20 cellular contexts compared by ENCODE assay signal in the genomic region with DNA sequence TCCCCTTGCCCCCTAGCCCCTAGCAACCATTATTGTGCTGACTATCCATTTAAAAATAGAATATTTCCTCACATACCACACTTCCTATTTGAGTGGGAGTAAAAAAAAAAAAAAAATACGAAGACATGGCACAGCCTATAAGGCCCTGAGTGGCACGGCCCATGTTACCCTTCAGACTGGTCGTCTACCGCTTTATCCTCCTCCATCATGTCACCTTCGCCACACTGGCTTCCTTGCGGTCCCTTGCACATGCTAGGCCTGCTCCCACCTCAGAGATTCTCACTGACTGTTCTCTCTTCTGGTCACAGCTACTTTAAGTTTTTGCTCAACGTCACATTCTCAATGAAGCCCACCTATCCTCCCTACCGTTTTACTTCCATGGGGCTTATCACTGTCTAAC.
"Had no signal": no experiment of that assay in that cellular context is flagged by ENCODE, and none has a peak within 500 bp of the region (broad histone marks: within the 10 kb centered on the region; RNA-seq: fewer than 3 reads in every experiment).

No MANE protein-coding gene starts in this region.

- H3K27me3 Mint-ChIP-seq: stimulated activated memory B cell treated with anti-CD40 and anti-IgM and Interleukin-4, amounts not matched to agents 10 μg/mL and 1 μg/mL and 100 μg/mL, for 72 hours; stimulated activated naive CD8-positive, alpha-beta T cell treated with anti-CD3 and anti-CD28 coated beads, Interleukin-15, Interleukin-2, amounts not matched to agents 100 ng/mL and 50 ng/mL, for 24 hours had no signal

- H3K27me3 ChIP-seq: hepatocyte, neutrophil, spleen, tibial artery, upper lobe of right lung, vagina had no signal

- H2AFZ ChIP-seq: hepatocyte had no signal

- H3K27ac Mint-ChIP-seq: stimulated activated memory B cell treated with anti-CD40 and anti-IgM and Interleukin-4, amounts not matched to agents 10 μg/mL and 1 μg/mL and 100 μg/mL, for 72 hours; stimulated activated naive CD8-positive, alpha-beta T cell treated with anti-CD3 and anti-CD28 coated beads, Interleukin-15, Interleukin-2, amounts not matched to agents 100 ng/mL and 50 ng/mL, for 24 hours had no signal

- H3K27ac ChIP-seq: hepatocyte, neutrophil, spleen, tibial artery, upper lobe of right lung, vagina had no signal

- H3K4me3 Mint-ChIP-seq: stimulated activated memory B cell treated with anti-CD40 and anti-IgM and Interleukin-4, amounts not matched to agents 10 μg/mL and 1 μg/mL and 100 μg/mL, for 72 hours; stimulated activated naive CD8-positive, alpha-beta T cell treated with anti-CD3 and anti-CD28 coated beads, Interleukin-15, Interleukin-2, amounts not matched to agents 100 ng/mL and 50 ng/mL, for 24 hours had no signal

- ATAC-seq: left colon; left ventricle myocardium superior; sciatic nerve; stimulated activated memory B cell treated with anti-CD40 and anti-IgM and Interleukin-4, amounts not matched to agents 10 μg/mL and 1 μg/mL and 100 μg/mL, for 72 hours; upper lobe of right lung had no signal

- H3K4me2 ChIP-seq: hepatocyte had no signal

- H3K36me3 ChIP-seq: neutrophil, tibial artery, upper lobe of right lung, vagina had no signal

- H3K9me3 ChIP-seq: neutrophil, spleen, tibial artery, upper lobe of right lung, vagina had no signal

- H3K4me1 Mint-ChIP-seq: stimulated activated memory B cell treated with anti-CD40 and anti-IgM and Interleukin-4, amounts not matched to agents 10 μg/mL and 1 μg/mL and 100 μg/mL, for 72 hours had no signal

- DNase-seq: effector CD4-positive, alpha-beta T cell; foreskin melanocyte; head of caudate nucleus; left colon; left ventricle myocardium superior; mesenchymal stem cell; midbrain; spleen; stimulated activated CD4-positive, alpha-beta T cell treated with anti-CD3 and anti-CD28 coated beads, Interleukin-15, amount 100 ng/mL, for 24 hours; stimulated activated CD4-positive, alpha-beta T cell treated with anti-CD3 and anti-CD28 coated beads, Interleukin-1b, Interleukin-23, amount 100 ng/mL, for 48 hours; stimulated activated CD4-positive, alpha-beta T cell treated with anti-CD3 and anti-CD28 coated beads, Interleukin-4, amount 100 ng/mL, for 24 hours; tibial artery; upper lobe of right lung had no signal

- H3K4me1 ChIP-seq: spleen, tibial artery, upper lobe of right lung had no signal

- H3K4me3 ChIP-seq: hepatocyte, lung, spleen, tibial artery, upper lobe of right lung, vagina had no signal

- H3K9me3 Mint-ChIP-seq: stimulated activated memory B cell treated with anti-CD40 and anti-IgM and Interleukin-4, amounts not matched to agents 10 μg/mL and 1 μg/mL and 100 μg/mL, for 72 hours; stimulated activated naive CD8-positive, alpha-beta T cell treated with anti-CD3 and anti-CD28 coated beads, Interleukin-15, Interleukin-2, amounts not matched to agents 100 ng/mL and 50 ng/mL, for 24 hours had no signal
